12 cellular contexts compared by ENCODE assay signal in the genomic region with DNA sequence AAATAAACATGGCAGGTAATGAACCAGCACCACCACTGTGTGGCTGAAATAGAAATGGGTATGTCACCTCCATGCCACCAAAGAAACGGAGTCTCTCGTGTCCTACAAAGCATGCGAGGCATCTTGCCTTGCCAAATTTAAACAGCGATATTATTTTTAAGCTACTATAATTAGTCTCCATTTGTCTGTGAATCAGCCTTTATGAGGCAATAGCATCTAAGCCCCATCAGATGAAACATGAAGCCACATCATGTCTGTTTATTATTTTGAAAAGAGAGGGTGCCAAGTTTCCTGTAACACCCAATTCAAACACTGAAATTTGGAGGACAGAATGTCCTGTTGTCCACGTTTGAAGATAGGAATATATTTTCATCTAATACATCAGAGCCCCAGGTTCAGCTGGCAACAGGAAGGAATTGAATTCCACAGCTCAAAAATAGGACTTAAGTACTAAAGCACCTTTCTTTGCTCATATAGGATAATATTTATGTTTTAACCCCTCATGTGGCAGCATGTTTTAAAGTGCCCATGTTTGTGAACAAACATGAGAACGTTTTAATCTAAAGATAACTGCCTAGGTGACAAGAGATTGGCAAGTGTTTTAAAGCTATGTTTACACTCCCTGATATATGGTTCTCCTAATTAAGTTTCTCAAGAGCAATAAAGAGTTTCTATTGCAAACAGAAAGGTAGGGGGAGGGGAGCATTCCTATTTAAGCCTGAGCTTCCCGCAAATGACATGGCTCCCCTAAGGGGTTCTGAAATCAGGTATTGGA.
DNase-seq lines count a peak whose midpoint lies in the region; ATAC-seq and TF ChIP-seq lines count a peak whose summit lies in the region.
"Had no signal": no experiment of that assay in that cellular context is flagged by ENCODE, and none has a peak within 500 bp of the region (broad histone marks: within the 10 kb centered on the region; RNA-seq: fewer than 3 reads in every experiment).

No MANE protein-coding gene starts in this region.

- whole genome bisulfite sequencing in urinary bladder, result 14% methylated on average over 7 of the region's 7 CpGs

- DNase-seq in NCI-H146 (lab: John Stamatoyannopoulos, UW), result peak; percentile 15
- DNase-seq in NCI-H146 treated with DMSO at 0.1 percent for 48 hours (lab: John Stamatoyannopoulos, UW; ENCODE audit: unreplicated experiment), result no peak
- no peak for DNase-seq in dorsolateral prefrontal cortex
- DNase-seq in lung microvascular endothelial cell (ENCODE audit: low read depth in 2 of 2), result peak; percentile 52 to 74
- DNase-seq in NCI-H226, result no peak
- no peak for DNase-seq in activated naive CD4-positive, alpha-beta T cell treated with anti-CD3 and anti-CD28 coated beads, Interleukin-2, amount 50 U/mL, for 72 hours (ENCODE audit: low spot score in 2 of 2)
- DNase-seq: activated CD4-positive, CD25-positive, alpha-beta regulatory T cell treated with anti-CD3 and anti-CD28 coated beads, Interleukin-2, amount 50 U/mL, for 72 hours; cortex of kidney; NCI-H2171 had no signal

- H3K36me3 ChIP-seq in urinary bladder (ENCODE audit: insufficient read depth), result no peaks in the 10 kb centered on the region

- H3K9me3 Mint-ChIP-seq in activated naive CD4-positive, alpha-beta T cell treated with anti-CD3 and anti-CD28 coated beads, Interleukin-2, amount 50 U/mL, for 72 hours, result no peaks in the 10 kb centered on the region
- H3K9me3 Mint-ChIP-seq: stimulated activated naive CD8-positive, alpha-beta T cell treated with anti-CD3 and anti-CD28 coated beads, Interleukin-15, Interleukin-2, amounts not matched to agents 100 ng/mL and 50 ng/mL, for 24 hours had no signal

- intact Hi-C loops in dorsolateral prefrontal cortex (cut with DNase I), result no loop called here

- TF ChIP-seq CTCF in dorsolateral prefrontal cortex (IDR thresholded peaks at IDR 0.05 in 54 of 56, conservative IDR thresholded peaks at IDR 0.05 in 2 of 56; ENCODE audit: low read depth in 1 of 56, partially characterized antibody in 56 of 56), result peak in 1 of 56 donors; percentile 10

- H3K27ac ChIP-seq in dorsolateral prefrontal cortex (peak overlapping the region in 58 of 59 donors; percentile 35 to 95 (median 86)), urinary bladder (ENCODE audit: low read depth) (peak overlapping the region; percentile 58)

- H3K4me3 ChIP-seq in dorsolateral prefrontal cortex, result peak overlapping the region in 2 of 59 donors; percentile 21 to 36
- H3K4me3 ChIP-seq in urinary bladder (ENCODE audit: low read depth, low read length), result no peak overlapping the region

- no peaks in the 10 kb centered on the region for H3K36me3 Mint-ChIP-seq in activated naive CD4-positive, alpha-beta T cell treated with anti-CD3 and anti-CD28 coated beads, Interleukin-2, amount 50 U/mL, for 72 hours

- ATAC-seq in activated naive CD4-positive, alpha-beta T cell treated with anti-CD3 and anti-CD28 coated beads, Interleukin-2, amount 50 U/mL, for 72 hours, result no peak
- ATAC-seq in GM21619 (IDR thresholded peaks at IDR 0.05; ENCODE audit: unreplicated experiment), result no peak

- H3K27ac Mint-ChIP-seq in activated naive CD4-positive, alpha-beta T cell treated with anti-CD3 and anti-CD28 coated beads, Interleukin-2, amount 50 U/mL, for 72 hours, result no peak overlapping the region
- H3K27ac Mint-ChIP-seq: stimulated activated naive CD8-positive, alpha-beta T cell treated with anti-CD3 and anti-CD28 coated beads, Interleukin-15, Interleukin-2, amounts not matched to agents 100 ng/mL and 50 ng/mL, for 24 hours had no signal

- H3K27me3 ChIP-seq in dorsolateral prefrontal cortex, result no peaks in the 10 kb centered on the region

- H3K4me1 ChIP-seq in urinary bladder (ENCODE audit: insufficient read depth), result no peaks in the 10 kb centered on the region

Comparison
In these comparisons a context has a peak if more than half of its experiments do, and no peak if none do; other contexts are left out.
1. DNase-seq: peak in NCI-H146 (single experiment) and lung microvascular endothelial cell (2 of 2); none in NCI-H146 treated with DMSO at 0.1 percent for 48 hours (single experiment), dorsolateral prefrontal cortex (0 of 10), NCI-H226 (single experiment) and activated naive CD4-positive, alpha-beta T cell treated with anti-CD3 and anti-CD28 coated beads, Interleukin-2, amount 50 U/mL, for 72 hours (0 of 2).